In the genomic region with DNA sequence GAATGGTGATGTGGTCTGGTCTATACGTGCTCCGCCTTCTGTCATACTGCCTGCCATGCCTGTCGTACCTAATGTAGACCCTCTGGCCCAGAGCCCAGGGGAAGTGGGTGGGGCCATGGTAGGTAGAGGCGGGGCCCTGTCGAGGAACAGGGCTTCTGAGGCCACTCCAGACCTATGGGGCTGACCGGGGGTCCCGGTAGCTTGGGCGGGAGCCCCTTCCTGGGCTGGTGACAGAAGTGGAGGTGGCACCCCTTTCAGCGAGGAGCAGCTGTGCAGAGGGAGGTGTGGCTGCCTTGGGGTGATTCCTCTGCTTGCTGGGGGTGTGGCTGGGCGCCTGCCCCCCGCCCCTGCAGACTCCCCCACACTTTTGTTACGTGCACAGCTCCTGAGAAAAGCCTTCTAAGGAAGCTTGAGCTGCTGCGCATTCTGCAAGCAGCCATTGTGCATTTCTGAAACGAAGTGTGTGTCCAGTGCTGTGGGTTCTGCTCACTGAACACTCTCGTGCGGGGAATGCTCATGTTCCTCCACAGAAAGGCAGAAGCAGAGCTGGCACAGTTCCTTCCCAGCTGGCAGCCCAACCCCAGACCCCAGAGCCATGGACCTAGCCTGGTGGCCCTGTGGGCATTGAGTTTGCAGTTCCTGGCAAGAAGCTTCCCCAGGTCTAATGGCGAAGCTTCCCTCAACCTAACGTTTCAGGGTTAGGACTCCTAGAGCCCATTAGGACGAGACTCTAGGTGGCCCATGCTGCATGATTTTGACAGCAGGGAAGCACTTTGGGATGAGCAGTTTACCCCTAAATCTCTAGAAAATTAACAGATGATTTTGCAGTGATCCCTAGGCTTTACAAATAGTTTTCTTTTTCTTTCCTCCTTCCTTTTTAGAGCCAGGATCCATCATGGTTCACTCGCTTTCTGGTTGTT, we compare ENCODE assay signal across 9 cellular contexts.
DNase-seq lines count a peak whose midpoint lies in the region; TF ChIP-seq lines count a peak whose summit lies in the region.
"Had no signal": no experiment of that assay in that cellular context is flagged by ENCODE, and none has a peak within 500 bp of the region (broad histone marks: within the 10 kb centered on the region; RNA-seq: fewer than 3 reads in every experiment).

No MANE protein-coding gene starts in this region.

- H3K27ac ChIP-seq in VCaP: peak overlapping the region; percentile 68

- TF ChIP-seq CTCF in VCaP (conservative IDR thresholded peaks at IDR 0.05): no peak
- no peak for TF ChIP-seq CTCF in fibroblast of villous mesenchyme (IDR thresholded peaks at IDR 0.05; ENCODE audit: insufficient read depth, low read depth, low read length)

- peak overlapping the region; percentile 31 for H3K4me3 ChIP-seq in fibroblast of villous mesenchyme (ENCODE audit: low read depth, low read length)

- peak; percentile 60 for DNase-seq in activated CD8-positive, alpha-beta memory T cell treated with anti-CD3 and anti-CD28 coated beads for 24 hours
- DNase-seq in activated CD8-positive, alpha-beta memory T cell treated with anti-CD3 and anti-CD28 coated beads, Interleukin-2, amount 50 U/mL, for 48 hours: no peak
- DNase-seq in fibroblast of villous mesenchyme (ENCODE audit: low read depth) (no peak), superior temporal gyrus (ENCODE audit: extremely low spot score) (peak; percentile 29), A172 (ENCODE audit: low spot score) (no peak), RPMI8226 (no peak), NAMALWA (ENCODE audit: low spot score) (no peak)
- DNase-seq: DMS79 had no signal

Comparison
In these comparisons a context has a peak if more than half of its experiments do, and no peak if none do; other contexts are left out.
1. DNase-seq: peak in activated CD8-positive, alpha-beta memory T cell treated with anti-CD3 and anti-CD28 coated beads for 24 hours (single experiment) and superior temporal gyrus (single experiment); none in activated CD8-positive, alpha-beta memory T cell treated with anti-CD3 and anti-CD28 coated beads, Interleukin-2, amount 50 U/mL, for 48 hours (single experiment), fibroblast of villous mesenchyme (single experiment), A172 (single experiment), RPMI8226 (single experiment) and NAMALWA (single experiment).